ENCODE assay signal across 1 cellular context in genomic region chr4:56435001-56435747, GRCh38.
TF ChIP-seq lines count a peak whose summit lies in the region.

Gene PPAT (minus strand): TSS chr4:56435615. CDS start chr4:56435477, 138 bp downstream.

TF ChIP-seq in HepG2, 621 proteins besides CTCF, POLR2A, EP300 and RAD21 (continued from another document and continues in another):
- TF ChIP-seq ZNF646 (CRISPR knock-in tag; IDR thresholded peaks at IDR 0.05) (0 out of 2 replicates have a peak, but pooled peaks have one; percentile 23), HOXA9 (CRISPR knock-in tag; IDR thresholded peaks at IDR 0.05; ENCODE audit: borderline replicate concordance) (no peak), MEIS1 (CRISPR knock-in tag; IDR thresholded peaks at IDR 0.05; ENCODE audit: borderline replicate concordance) (no peak), ZNF317 (CRISPR knock-in tag; IDR thresholded peaks at IDR 0.05) (peak; percentile 86; the same call in 1 of the 2 replicates), ZNF746 (CRISPR knock-in tag; IDR thresholded peaks at IDR 0.05) (no peak; the same call in 1 of the 2 replicates), SALL1 (CRISPR knock-in tag; IDR thresholded peaks at IDR 0.05) (peak; percentile 63), ZNF232 (CRISPR knock-in tag; IDR thresholded peaks at IDR 0.05; ENCODE audit: borderline replicate concordance) (peak; percentile 61), IKZF4 (CRISPR knock-in tag; IDR thresholded peaks at IDR 0.05; ENCODE audit: borderline replicate concordance, low read depth, not compliant biosample characterization) (no peak), STAT6 (CRISPR knock-in tag; IDR thresholded peaks at IDR 0.05; ENCODE audit: borderline replicate concordance) (0 out of 2 replicates have a peak, but pooled peaks have one; percentile 73), ATM (IDR thresholded peaks at IDR 0.05; ENCODE audit: borderline replicate concordance) (no peak), JUNB (CRISPR knock-in tag; IDR thresholded peaks at IDR 0.05; ENCODE audit: borderline replicate concordance) (no peak), FOXO4 (CRISPR knock-in tag; conservative IDR thresholded peaks at IDR 0.05) (no peak), TBP (CRISPR knock-in tag; IDR thresholded peaks at IDR 0.05) (no peak), HMG20B (CRISPR knock-in tag; conservative IDR thresholded peaks at IDR 0.05) (no peak), ZNF580 (CRISPR knock-in tag; IDR thresholded peaks at IDR 0.05; ENCODE audit: borderline replicate concordance, low read depth) (peak; percentile 61; the same call in 1 of the 2 replicates), SRSF9 (IDR thresholded peaks at IDR 0.05; ENCODE audit: borderline replicate concordance, insufficient read depth, low read depth, low read length, poor library complexity, severe bottlenecking) (no peak), LRRFIP1 (CRISPR knock-in tag; conservative IDR thresholded peaks at IDR 0.05) (no peak), ZNF160 (CRISPR knock-in tag; IDR thresholded peaks at IDR 0.05) (peak; percentile 77), MAX (IDR thresholded peaks at IDR 0.05) (peak; percentile 98), ZGPAT (CRISPR knock-in tag; IDR thresholded peaks at IDR 0.05) (peak; percentile 59; the same call in 1 of the 2 replicates), HOXA5 (CRISPR knock-in tag; IDR thresholded peaks at IDR 0.05) (peak; percentile 21; the same call in 1 of the 2 replicates), ZBTB44 (CRISPR knock-in tag; IDR thresholded peaks at IDR 0.05) (0 out of 2 replicates have a peak, but pooled peaks have one; percentile 40), BHLHE40 (IDR thresholded peaks at IDR 0.05; ENCODE audit: low read length) (no peak), PAX8 (CRISPR knock-in tag; IDR thresholded peaks at IDR 0.05; ENCODE audit: borderline replicate concordance) (0 out of 2 replicates have a peak, but pooled peaks have one; percentile 9), ZC3H13 (CRISPR knock-in tag; IDR thresholded peaks at IDR 0.05) (0 out of 2 replicates have a peak, but pooled peaks have one; percentile 43), MBD4 (IDR thresholded peaks at IDR 0.05; ENCODE audit: borderline replicate concordance, low read length) (no peak), ZNF562 (CRISPR knock-in tag; IDR thresholded peaks at IDR 0.05; ENCODE audit: borderline replicate concordance) (no peak), ZBTB34 (CRISPR knock-in tag; IDR thresholded peaks at IDR 0.05) (no peak), ZNF33B (CRISPR knock-in tag; IDR thresholded peaks at IDR 0.05) (peak; percentile 13; the same call in 1 of the 2 replicates), SIX1 (CRISPR knock-in tag; IDR thresholded peaks at IDR 0.05; ENCODE audit: borderline replicate concordance) (no peak), MXD3 (CRISPR knock-in tag; IDR thresholded peaks at IDR 0.05) (0 out of 2 replicates have a peak, but pooled peaks have one; percentile 45), NFRKB (IDR thresholded peaks at IDR 0.05) (no peak), ZNF367 (CRISPR knock-in tag; IDR thresholded peaks at IDR 0.05; ENCODE audit: borderline replicate concordance) (no peak), ZNF432 (CRISPR knock-in tag; IDR thresholded peaks at IDR 0.05; ENCODE audit: borderline replicate concordance) (no peak), MEIS2 (CRISPR knock-in tag; IDR thresholded peaks at IDR 0.05) (no peak; the same call in 1 of the 2 replicates), NAIF1 (CRISPR knock-in tag; IDR thresholded peaks at IDR 0.05; ENCODE audit: borderline replicate concordance) (peak; percentile 90), ZNF841 (CRISPR knock-in tag; IDR thresholded peaks at IDR 0.05; ENCODE audit: borderline replicate concordance) (no peak)
